In the genomic region with DNA sequence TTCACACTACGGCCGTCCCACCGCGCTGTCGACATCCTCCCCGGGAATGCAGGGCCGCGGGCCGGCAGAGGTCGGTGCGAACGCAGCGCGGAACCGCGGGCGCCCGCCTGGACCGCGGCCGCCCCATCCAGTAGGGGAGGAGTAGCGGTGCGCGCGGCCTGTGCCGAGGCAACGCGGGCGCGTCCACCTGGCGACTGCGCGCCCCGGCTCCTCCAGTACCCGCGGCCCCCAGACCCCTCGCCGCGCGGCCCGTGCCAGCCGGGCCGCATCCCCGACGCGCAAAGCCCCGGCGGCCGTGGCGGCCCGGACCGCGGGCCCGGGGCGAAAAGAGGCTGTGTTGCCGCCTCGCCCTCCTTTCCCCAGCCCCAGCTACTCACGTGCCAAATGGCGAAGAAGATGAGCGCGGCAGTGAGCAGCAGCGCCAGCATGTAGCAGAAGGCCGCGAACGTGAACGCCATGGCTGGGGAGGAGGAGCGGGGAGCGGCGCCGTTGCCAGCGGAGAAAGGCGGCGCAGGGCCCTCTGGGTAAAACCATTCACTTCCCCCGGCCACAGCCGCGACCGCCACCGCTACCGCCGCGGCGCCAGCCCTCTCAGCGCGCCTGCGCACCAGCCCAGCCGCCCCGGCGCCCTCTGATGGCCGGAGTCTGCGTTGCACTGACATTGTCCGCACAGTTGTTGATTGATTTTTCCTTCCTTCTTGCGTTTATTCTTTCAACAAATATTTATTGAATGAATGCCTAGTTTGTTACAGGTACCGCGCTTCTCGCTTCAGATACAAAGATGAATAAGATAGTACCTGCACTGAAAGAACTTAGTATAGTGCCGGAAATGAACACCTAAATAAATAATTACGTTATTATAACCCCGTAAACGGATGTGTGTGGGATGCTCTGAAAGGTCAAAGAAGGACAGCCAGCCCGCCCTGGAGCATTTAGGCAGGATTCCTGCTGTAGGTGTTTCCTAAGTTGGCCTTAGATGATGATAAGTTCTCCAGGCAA, we compare ENCODE assay signal across 8 cellular contexts. TPM values are rescaled to one million over a fixed set of nuclear protein-coding genes. Genes with fewer than 3 reads are reported as not detected.
DNase-seq lines count a peak whose midpoint lies in the region; ATAC-seq, FAIRE-seq and TF ChIP-seq lines count a peak whose summit lies in the region.

Gene CNIH1 (minus strand): TSS at position 505 of the 999 bp plus-strand sequence. CDS start 47 bp downstream, at position 458.

- TF ChIP-seq CTCF in kidney (IDR thresholded peaks at IDR 0.05; ENCODE audit: borderline replicate concordance, extremely low read depth, insufficient read depth), result peak; percentile 89

- no peaks in the 10 kb centered on the region for H3K36me3 ChIP-seq in kidney (ENCODE audit: control insufficient read depth in 1 of 2, insufficient read depth in 2 of 2, low read length in 2 of 2)

- no peaks in the 10 kb centered on the region for H3K9me3 ChIP-seq in kidney (ENCODE audit: control insufficient read depth in 1 of 2, low read length in 2 of 2)

- H3K27ac ChIP-seq in kidney (ENCODE audit: low read depth in 2 of 2, low read length in 2 of 2), result peak within 1 kb of the TSS; percentile 78 to 91

- no peak for FAIRE-seq in kidney (lab: Jason Lieb, UNC)

- peak; percentile 94 for ATAC-seq in GM19035 (IDR thresholded peaks at IDR 0.05; ENCODE audit: unreplicated experiment)
- ATAC-seq in HG03354 (IDR thresholded peaks at IDR 0.05; ENCODE audit: poor library complexity, severe bottlenecking, unreplicated experiment), result peak; percentile 97
- peak; percentile 93 to 95 for ATAC-seq in activated CD4-positive, CD25-positive, alpha-beta regulatory T cell treated with anti-CD3 and anti-CD28 coated beads, Interleukin-2, amount 50 U/mL, for 24 hours

- DNase-seq in AG20443 (ENCODE audit: low spot score) (peak; percentile 99), NCI-H446 (lab: John Stamatoyannopoulos, UW) (peak; percentile 85 to 95), cerebellar cortex (ENCODE audit: low spot score) (peak; percentile 88), kidney (peak; percentile 97)
- peak; percentile 88 to 89 for DNase-seq in stimulated activated CD4-positive, alpha-beta T cell treated with anti-CD3 and anti-CD28 coated beads, Interleukin-15, amount 100 ng/mL, for 48 hours (ENCODE audit: low read depth in 2 of 2)

- H3K9ac ChIP-seq in kidney (ENCODE audit: low read length in 2 of 2), result peak within 1 kb of the TSS; percentile 82 to 84

- H3K4me1 ChIP-seq in kidney (ENCODE audit: control insufficient read depth in 1 of 2, insufficient read depth in 1 of 2, low read depth in 1 of 2, low read length in 2 of 2), result peaks cover 4 to 6% of the 10 kb centered on the region in 2 donors

- intact Hi-C loops in kidney (cut with DNase I), result no loop called here

- H3K4me3 ChIP-seq in kidney (ENCODE audit: low read length in 2 of 2), result peak within 1 kb of the TSS; percentile 74 to 89

RNA-seq across cellular contexts. Expression of gene CNIH1, which starts in this region (rescaled TPM):
- total RNA-seq in kidney, result 64.8 TPM
- 78.3 TPM for polyA plus RNA-seq in kidney (ENCODE audit: insufficient read depth, low read depth, low replicate concordance)

Comparison
In these comparisons a context has a peak if more than half of its experiments do, and no peak if none do; other contexts are left out.
1. Peak in every context shown above with its lines: DNase-seq, ATAC-seq, H3K4me3 ChIP-seq and H3K27ac ChIP-seq.